ENCODE assay signal across 12 cellular contexts in genomic region chr1:3186526-3186921, GRCh38.
DNase-seq lines count a peak whose midpoint lies in the region; ATAC-seq and TF ChIP-seq lines count a peak whose summit lies in the region.
"Had no signal": no experiment of that assay in that cellular context is flagged by ENCODE, and none has a peak within 500 bp of the region (broad histone marks: within the 10 kb centered on the region; RNA-seq: fewer than 3 reads in every experiment).

No MANE protein-coding gene starts in this region.

- no peak overlapping the region for H3K27ac ChIP-seq in prostate gland

- intact Hi-C loops in left cardiac atrium (cut with DNase I): no loop called here
- intact Hi-C loops in prostate gland (cut with DNase I): no loop called here
- intact Hi-C loops in natural killer cell (cut with micrococcal nuclease): no loop called here

- 24% methylated on average over 22 of the region's 22 CpGs for WGBS in prostate gland

- H3K36me3 ChIP-seq in prostate gland: no peaks in the 10 kb centered on the region

- H3K9me3 Mint-ChIP-seq in natural killer cell: no peaks in the 10 kb centered on the region
- H3K9me3 Mint-ChIP-seq: activated naive CD4-positive, alpha-beta T cell treated with anti-CD3 and anti-CD28 coated beads, Interleukin-2, amount 50 U/mL, for 72 hours had no signal

- no peak overlapping the region for H3K27ac Mint-ChIP-seq in natural killer cell
- H3K27ac Mint-ChIP-seq: activated naive CD4-positive, alpha-beta T cell treated with anti-CD3 and anti-CD28 coated beads, Interleukin-2, amount 50 U/mL, for 72 hours had no signal

- no peaks in the 10 kb centered on the region for H3K36me3 Mint-ChIP-seq in natural killer cell
- H3K36me3 Mint-ChIP-seq: activated naive CD4-positive, alpha-beta T cell treated with anti-CD3 and anti-CD28 coated beads, Interleukin-2, amount 50 U/mL, for 72 hours had no signal

- H3K9me3 ChIP-seq in prostate gland: no peaks in the 10 kb centered on the region

- peak; percentile 79 to 82 for ATAC-seq in left cardiac atrium
- ATAC-seq in GM21717 (IDR thresholded peaks at IDR 0.05; ENCODE audit: unreplicated experiment): no peak
- ATAC-seq in natural killer cell: no peak
- ATAC-seq: activated naive CD4-positive, alpha-beta T cell treated with anti-CD3 and anti-CD28 coated beads, Interleukin-2, amount 50 U/mL, for 72 hours had no signal

- H3K27me3 Mint-ChIP-seq in natural killer cell (ENCODE audit: low read depth in 2 of 2): peaks cover 15 to 17% of the 10 kb centered on the region in 2 donors

- H3K4me1 Mint-ChIP-seq in natural killer cell: no peaks in the 10 kb centered on the region

- peak; percentile 32 for DNase-seq in COLO668 (lab: John Stamatoyannopoulos, UW; ENCODE audit: unreplicated experiment)
- DNase-seq in SHP77 (lab: John Stamatoyannopoulos, UW): peak; percentile 10 to 48
- DNase-seq in left cardiac atrium: peak; percentile 88
- DNase-seq in prostate gland (ENCODE audit: low spot score): peak; percentile 74
- no peak for DNase-seq in NCI-H226
- DNase-seq in natural killer cell: no peak
- no peak for DNase-seq in activated CD8-positive, alpha-beta memory T cell treated with anti-CD3 and anti-CD28 coated beads, Interleukin-2, amount 50 U/mL, for 4 hours
- DNase-seq: COR-L47, hippocampal formation, NCI-H1930 had no signal

- TF ChIP-seq POLR2A in prostate gland (IDR thresholded peaks at IDR 0.05): no peak

- H3K4me1 ChIP-seq in prostate gland (replicated peaks): no peaks in the 10 kb centered on the region

- no peak for TF ChIP-seq CTCF in prostate gland (IDR thresholded peaks at IDR 0.05)
- no peak for TF ChIP-seq CTCF in natural killer cell (IDR thresholded peaks at IDR 0.05)

- H3K27me3 ChIP-seq in prostate gland (replicated peaks; ENCODE audit: insufficient read depth): peaks cover 2% of the 10 kb centered on the region

- no peak overlapping the region for H3K4me3 Mint-ChIP-seq in natural killer cell

- no peak overlapping the region for H3K4me3 ChIP-seq in prostate gland

Comparison
In these comparisons a context has a peak if more than half of its experiments do, and no peak if none do; other contexts are left out.
1. DNase-seq: peak in COLO668 (single experiment), SHP77 (2 of 2), left cardiac atrium (single experiment) and prostate gland (single experiment); none in NCI-H226 (single experiment), natural killer cell (single experiment) and activated CD8-positive, alpha-beta memory T cell treated with anti-CD3 and anti-CD28 coated beads, Interleukin-2, amount 50 U/mL, for 4 hours (single experiment).
2. ATAC-seq: peak in left cardiac atrium (2 of 2); none in GM21717 (single experiment) and natural killer cell (0 of 3).